In the genomic region with DNA sequence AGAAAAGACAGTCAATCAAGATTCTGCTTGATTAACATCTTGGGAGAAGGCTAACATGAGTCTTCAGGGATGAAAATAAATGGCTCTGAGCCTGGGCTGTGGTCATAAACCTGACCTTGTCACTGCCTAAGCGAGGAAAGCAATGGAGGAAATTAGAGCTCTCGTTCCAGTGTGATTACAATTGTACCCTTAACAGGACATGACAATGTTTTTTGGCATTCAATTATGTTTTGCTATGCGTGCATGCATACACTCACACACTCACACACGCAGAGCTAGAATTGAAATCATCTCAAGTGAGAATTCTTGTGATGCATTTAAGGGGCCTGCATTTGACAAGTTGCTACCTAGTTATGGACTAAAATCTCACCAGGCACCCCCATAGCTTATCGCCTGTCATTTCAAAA, we compare ENCODE assay signal across 10 cellular contexts. TPM values are rescaled to one million over a fixed set of nuclear protein-coding genes. Genes with fewer than 3 reads are reported as not detected.
DNase-seq lines count a peak whose midpoint lies in the region; ATAC-seq and TF ChIP-seq lines count a peak whose summit lies in the region.
"Had no signal": no experiment of that assay in that cellular context is flagged by ENCODE, and none has a peak within 500 bp of the region (broad histone marks: within the 10 kb centered on the region; RNA-seq: fewer than 3 reads in every experiment).

No MANE protein-coding gene starts in this region.

- TF ChIP-seq CTCF in CD8-positive, alpha-beta T cell (IDR thresholded peaks at IDR 0.05) = no peak

- CTCF ChIA-PET in CD8-positive, alpha-beta T cell (lab: Charles Lee) = interaction anchor here (0.6 to 3.4 kb wide), 27 partner anchors 9 to 477 kb away, joined by 3 to 29 read pairs (median 5); partner anchors contain the start of gene TIGIT

- H3K9me3 ChIP-seq in CD8-positive, alpha-beta T cell (ENCODE audit: low read length) = no peaks in the 10 kb centered on the region
- H3K9me3 ChIP-seq: gastroesophageal sphincter had no signal

- H3K27ac Mint-ChIP-seq in CD8-positive, alpha-beta T cell = no peak overlapping the region

- no peak for DNase-seq in CD8-positive, alpha-beta T cell
- peak; percentile 37 for DNase-seq in fibroblast of peridontal ligament (ENCODE audit: extremely low read depth)
- DNase-seq in activated naive CD4-positive, alpha-beta T cell (lab: John Stamatoyannopoulos, UW) = no peak
- no peak for DNase-seq in Ammon's horn (ENCODE audit: low spot score)
- DNase-seq in NCI-H187 treated with DMSO at 0.1 percent for 48 hours (lab: John Stamatoyannopoulos, UW) = no peak

- intact Hi-C loops in CD8-positive, alpha-beta T cell (cut with DNase I, micrococcal nuclease) = loop anchor here (1.0 to 10.0 kb wide), 11 partner anchors 20 to 1572 kb away; partner anchors contain the start of genes CCDC191 (in 2 of the 2), QTRT2 (in 2 of the 2), SIDT1 (in 2 of the 2) and ATP6V1A (in 1 of the 2)

- peaks cover 58% of the 10 kb centered on the region for H3K4me1 ChIP-seq in CD8-positive, alpha-beta T cell (ENCODE audit: insufficient read depth, low read length)

- H3K4me3 Mint-ChIP-seq in CD8-positive, alpha-beta T cell = no peak overlapping the region

- ATAC-seq in CD8-positive, alpha-beta T cell = no peak
- ATAC-seq in GM21367 (IDR thresholded peaks at IDR 0.05; ENCODE audit: unreplicated experiment) (peak; percentile 6), HG03558 (IDR thresholded peaks at IDR 0.05; ENCODE audit: extremely low read depth, unreplicated experiment) (peak; percentile 1), HG02571 (IDR thresholded peaks at IDR 0.05; ENCODE audit: unreplicated experiment) (no peak)
- ATAC-seq: gastroesophageal sphincter had no signal

- no peaks in the 10 kb centered on the region for H3K36me3 ChIP-seq in CD8-positive, alpha-beta T cell (ENCODE audit: insufficient read depth, low read length)
- H3K36me3 ChIP-seq: gastroesophageal sphincter had no signal

- no peaks in the 10 kb centered on the region for H3K4me1 Mint-ChIP-seq in CD8-positive, alpha-beta T cell (ENCODE audit: low read depth)

- no peaks in the 10 kb centered on the region for H3K9me3 Mint-ChIP-seq in CD8-positive, alpha-beta T cell

- H3K27me3 ChIP-seq in CD8-positive, alpha-beta T cell (ENCODE audit: insufficient read depth, low read length) = no peaks in the 10 kb centered on the region
- H3K27me3 ChIP-seq: gastroesophageal sphincter had no signal

- no peaks in the 10 kb centered on the region for H3K27me3 Mint-ChIP-seq in CD8-positive, alpha-beta T cell (ENCODE audit: low read depth)

- no peak overlapping the region for H3K4me3 ChIP-seq in CD8-positive, alpha-beta T cell (ENCODE audit: low read depth, low read length)

- H3K36me3 Mint-ChIP-seq in CD8-positive, alpha-beta T cell = no peaks in the 10 kb centered on the region

- H3K27ac ChIP-seq in CD8-positive, alpha-beta T cell (ENCODE audit: low read depth, low read length) = peak overlapping the region; percentile 91
- H3K27ac ChIP-seq: gastroesophageal sphincter had no signal

- POLR2A ChIA-PET in CD8-positive, alpha-beta T cell (lab: Charles Lee) = interaction anchor here (0.6 to 7.3 kb wide), 27 partner anchors 9 to 934 kb away, joined by 3 to 112 read pairs (median 4); partner anchors contain the start of genes ATP6V1A, TIGIT, ZBTB20 and ZNF80

RNA-seq across cellular contexts. Expression of gene ZNF80, which starts 24.1 kb away (rescaled TPM):
- 1 to 10 TPM; 1.6 TPM for total RNA-seq in CD8-positive, alpha-beta T cell
- total RNA-seq: gastroesophageal sphincter, smooth muscle cell had no signal

RNA-seq across cellular contexts. Expression of gene DRD3, which starts 34.4 kb away (rescaled TPM):
- not detected for total RNA-seq in CD8-positive, alpha-beta T cell
- total RNA-seq: gastroesophageal sphincter, smooth muscle cell had no signal

Comparison
In these comparisons a context has a peak if more than half of its experiments do, and no peak if none do; other contexts are left out.
1. ATAC-seq: peak in GM21367 (single experiment) and HG03558 (single experiment); none in CD8-positive, alpha-beta T cell (single experiment) and HG02571 (single experiment).